In genomic region chr12:30314506-30315100, GRCh38 we compare ENCODE assay signal across 24 cellular contexts.
DNase-seq lines count a peak whose midpoint lies in the region; ATAC-seq and TF ChIP-seq lines count a peak whose summit lies in the region.
"Had no signal": no experiment of that assay in that cellular context is flagged by ENCODE, and none has a peak within 500 bp of the region (broad histone marks: within the 10 kb centered on the region; RNA-seq: fewer than 3 reads in every experiment).

No MANE protein-coding gene starts in this region.

- peaks cover 7% of the 10 kb centered on the region for H3K9me3 Mint-ChIP-seq in type B pancreatic cell

- no peaks in the 10 kb centered on the region for H3K27me3 ChIP-seq in liver (ENCODE audit: control insufficient read depth in 4 of 4, insufficient read depth in 4 of 4, low read length in 3 of 4)
- H3K27me3 ChIP-seq: BLaER1 treated with 17β-estradiol and CSF1 and Interleukin-3, amounts not matched to agents 10 nM and 100 nM had no signal

- H3K9me3 ChIP-seq in liver (ENCODE audit: control insufficient read depth in 4 of 4, low read length in 3 of 4): peaks cover 0 to 1% (median 0%) of the 10 kb centered on the region in 4 donors
- H3K9me3 ChIP-seq: A549 had no signal

- peak; percentile 49 for ATAC-seq in left lobe of liver
- ATAC-seq in SK-N-SH treated with all-trans-retinoic acid at 6 μM for 48 hours: no peak
- ATAC-seq in GM18502 (IDR thresholded peaks at IDR 0.05; ENCODE audit: poor library complexity, unreplicated experiment): no peak
- ATAC-seq: A549, GM12878 had no signal

- H3K27ac Mint-ChIP-seq in type B pancreatic cell: no peak overlapping the region
- H3K27ac Mint-ChIP-seq: B cell; CD4-positive, alpha-beta memory T cell; CD4-positive, CD25-positive, alpha-beta regulatory T cell; CD8-positive, alpha-beta memory T cell had no signal

- no peak overlapping the region for H3K4me3 Mint-ChIP-seq in type B pancreatic cell
- H3K4me3 Mint-ChIP-seq: B cell; CD14-positive monocyte; CD4-positive, alpha-beta memory T cell; CD4-positive, CD25-positive, alpha-beta regulatory T cell; CD8-positive, alpha-beta memory T cell had no signal

- H3K27ac ChIP-seq in C4-2B: peak overlapping the region; percentile 35; the same call in 1 of the 2 replicates
- no peak overlapping the region for H3K27ac ChIP-seq in liver (ENCODE audit: low read depth in 1 of 2, low read length in 2 of 2)
- H3K27ac ChIP-seq: A549; BLaER1 treated with 17β-estradiol and CSF1 and Interleukin-3, amounts not matched to agents 10 nM and 100 nM had no signal

- H3K4me1 ChIP-seq in liver (ENCODE audit: control insufficient read depth in 4 of 4, insufficient read depth in 4 of 4, low read length in 3 of 4): peaks cover 0 to 7% (median 1%) of the 10 kb centered on the region in 4 donors
- H3K4me1 ChIP-seq: A549; BLaER1 treated with 17β-estradiol and CSF1 and Interleukin-3, amounts not matched to agents 10 nM and 100 nM had no signal

- DNase-seq in left lobe of liver (ENCODE audit: low spot score) (no peak), type B pancreatic cell (ENCODE audit: extremely low spot score, unreplicated experiment) (no peak), NCI-H526 (lab: John Stamatoyannopoulos, UW) (no peak)
- DNase-seq: AML-193; CD4-positive, alpha-beta memory T cell; CD4-positive, CD25-positive, alpha-beta regulatory T cell; CD8-positive, alpha-beta memory T cell; COR-L47; DMS 273 treated with DMSO at 0.1 percent for 48 hours; DMS153; DMS53; DMS79; DND-41; EL; GDM1 had no signal

- no peaks in the 10 kb centered on the region for H3K4me1 Mint-ChIP-seq in type B pancreatic cell (ENCODE audit: unreplicated experiment)
- H3K4me1 Mint-ChIP-seq: B cell; CD14-positive monocyte; CD4-positive, alpha-beta memory T cell; CD4-positive, CD25-positive, alpha-beta regulatory T cell; CD8-positive, alpha-beta memory T cell had no signal

- H3K36me3 ChIP-seq in liver (ENCODE audit: control insufficient read depth in 4 of 4, insufficient read depth in 3 of 4, low read depth in 1 of 4, low read length in 3 of 4): no peaks in the 10 kb centered on the region
- H3K36me3 ChIP-seq: BLaER1 treated with 17β-estradiol and CSF1 and Interleukin-3, amounts not matched to agents 10 nM and 100 nM had no signal

- no peaks in the 10 kb centered on the region for H3K27me3 Mint-ChIP-seq in type B pancreatic cell
- H3K27me3 Mint-ChIP-seq: B cell; CD4-positive, CD25-positive, alpha-beta regulatory T cell; CD8-positive, alpha-beta memory T cell had no signal

- 43% methylated on average over 5 of the region's 5 CpGs for WGBS in liver

- no peaks in the 10 kb centered on the region for H3K36me3 Mint-ChIP-seq in type B pancreatic cell
- H3K36me3 Mint-ChIP-seq: CD14-positive monocyte; CD4-positive, alpha-beta memory T cell; CD4-positive, CD25-positive, alpha-beta regulatory T cell; CD8-positive, alpha-beta memory T cell had no signal

- no peak overlapping the region for H3K9ac ChIP-seq in liver (ENCODE audit: low read depth in 1 of 2, low read length in 2 of 2)
- H3K9ac ChIP-seq: BLaER1 treated with 17β-estradiol and CSF1 and Interleukin-3, amounts not matched to agents 10 nM and 100 nM had no signal

- no peak overlapping the region for H3K4me3 ChIP-seq in liver (ENCODE audit: low read depth in 1 of 3, low read length in 3 of 3)
- H3K4me3 ChIP-seq: A549; BLaER1 treated with 17β-estradiol and CSF1 and Interleukin-3, amounts not matched to agents 10 nM and 100 nM; GM12878 had no signal

- no peak for TF ChIP-seq CTCF in C4-2B (conservative IDR thresholded peaks at IDR 0.05)
- no peak for TF ChIP-seq CTCF in liver (IDR thresholded peaks at IDR 0.05; ENCODE audit: low read depth, low read length, missing input control)
- no peak for TF ChIP-seq CTCF in type B pancreatic cell (conservative IDR thresholded peaks at IDR 0.05)

- peak in 1 of 2 donors; percentile 10 for TF ChIP-seq RAD21 in liver (IDR thresholded peaks at IDR 0.05)

TF ChIP-seq in liver, 16 proteins besides CTCF, POLR2A, EP300 and RAD21 (continues in another document):
- TF ChIP-seq ZBTB33 (IDR thresholded peaks at IDR 0.05) (no peak), HNF4A (conservative IDR thresholded peaks at IDR 0.05) (peak; percentile 47 to 77), HNF4G (IDR thresholded peaks at IDR 0.05) (peak; percentile 41)
- TF ChIP-seq, protein P1, sequence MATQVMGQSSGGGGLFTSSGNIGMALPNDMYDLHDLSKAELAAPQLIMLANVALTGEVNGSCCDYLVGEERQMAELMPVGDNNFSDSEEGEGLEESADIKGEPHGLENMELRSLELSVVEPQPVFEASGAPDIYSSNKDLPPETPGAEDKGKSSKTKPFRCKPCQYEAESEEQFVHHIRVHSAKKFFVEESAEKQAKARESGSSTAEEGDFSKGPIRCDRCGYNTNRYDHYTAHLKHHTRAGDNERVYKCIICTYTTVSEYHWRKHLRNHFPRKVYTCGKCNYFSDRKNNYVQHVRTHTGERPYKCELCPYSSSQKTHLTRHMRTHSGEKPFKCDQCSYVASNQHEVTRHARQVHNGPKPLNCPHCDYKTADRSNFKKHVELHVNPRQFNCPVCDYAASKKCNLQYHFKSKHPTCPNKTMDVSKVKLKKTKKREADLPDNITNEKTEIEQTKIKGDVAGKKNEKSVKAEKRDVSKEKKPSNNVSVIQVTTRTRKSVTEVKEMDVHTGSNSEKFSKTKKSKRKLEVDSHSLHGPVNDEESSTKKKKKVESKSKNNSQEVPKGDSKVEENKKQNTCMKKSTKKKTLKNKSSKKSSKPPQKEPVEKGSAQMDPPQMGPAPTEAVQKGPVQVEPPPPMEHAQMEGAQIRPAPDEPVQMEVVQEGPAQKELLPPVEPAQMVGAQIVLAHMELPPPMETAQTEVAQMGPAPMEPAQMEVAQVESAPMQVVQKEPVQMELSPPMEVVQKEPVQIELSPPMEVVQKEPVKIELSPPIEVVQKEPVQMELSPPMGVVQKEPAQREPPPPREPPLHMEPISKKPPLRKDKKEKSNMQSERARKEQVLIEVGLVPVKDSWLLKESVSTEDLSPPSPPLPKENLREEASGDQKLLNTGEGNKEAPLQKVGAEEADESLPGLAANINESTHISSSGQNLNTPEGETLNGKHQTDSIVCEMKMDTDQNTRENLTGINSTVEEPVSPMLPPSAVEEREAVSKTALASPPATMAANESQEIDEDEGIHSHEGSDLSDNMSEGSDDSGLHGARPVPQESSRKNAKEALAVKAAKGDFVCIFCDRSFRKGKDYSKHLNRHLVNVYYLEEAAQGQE (IDR thresholded peaks at IDR 0.05): no peak

TF ChIP-seq in SK-N-SH treated with all-trans-retinoic acid at 6 μM for 48 hours, 23 proteins besides CTCF, POLR2A, EP300 and RAD21 (continues in another document):
- no peak for TF ChIP-seq OSR1 (CRISPR knock-in tag; IDR thresholded peaks at IDR 0.05)
- no peak for TF ChIP-seq ESRRG (CRISPR knock-in tag; IDR thresholded peaks at IDR 0.05)
- no peak for TF ChIP-seq ZNF70 (CRISPR knock-in tag; IDR thresholded peaks at IDR 0.05)
- no peak for TF ChIP-seq RARB (CRISPR knock-in tag; IDR thresholded peaks at IDR 0.05)
- TF ChIP-seq GLIS3 (CRISPR knock-in tag; IDR thresholded peaks at IDR 0.05): no peak
- TF ChIP-seq TOX (CRISPR knock-in tag; IDR thresholded peaks at IDR 0.05; ENCODE audit: borderline replicate concordance): no peak
- TF ChIP-seq, protein P2, sequence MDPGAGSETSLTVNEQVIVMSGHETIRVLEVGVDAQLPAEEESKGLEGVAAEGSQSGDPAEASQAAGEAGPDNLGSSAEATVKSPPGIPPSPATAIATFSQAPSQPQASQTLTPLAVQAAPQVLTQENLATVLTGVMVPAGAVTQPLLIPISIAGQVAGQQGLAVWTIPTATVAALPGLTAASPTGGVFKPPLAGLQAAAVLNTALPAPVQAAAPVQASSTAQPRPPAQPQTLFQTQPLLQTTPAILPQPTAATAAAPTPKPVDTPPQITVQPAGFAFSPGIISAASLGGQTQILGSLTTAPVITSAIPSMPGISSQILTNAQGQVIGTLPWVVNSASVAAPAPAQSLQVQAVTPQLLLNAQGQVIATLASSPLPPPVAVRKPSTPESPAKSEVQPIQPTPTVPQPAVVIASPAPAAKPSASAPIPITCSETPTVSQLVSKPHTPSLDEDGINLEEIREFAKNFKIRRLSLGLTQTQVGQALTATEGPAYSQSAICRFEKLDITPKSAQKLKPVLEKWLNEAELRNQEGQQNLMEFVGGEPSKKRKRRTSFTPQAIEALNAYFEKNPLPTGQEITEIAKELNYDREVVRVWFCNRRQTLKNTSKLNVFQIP (CRISPR knock-in tag; IDR thresholded peaks at IDR 0.05; ENCODE audit: borderline replicate concordance, low read depth): no peak
- no peak for TF ChIP-seq SNAI2 (CRISPR knock-in tag; IDR thresholded peaks at IDR 0.05)
- no peak for TF ChIP-seq ARNTL (CRISPR knock-in tag; IDR thresholded peaks at IDR 0.05; ENCODE audit: borderline replicate concordance, low read depth)
- no peak for TF ChIP-seq BACH2 (CRISPR knock-in tag; IDR thresholded peaks at IDR 0.05; ENCODE audit: borderline replicate concordance)
- TF ChIP-seq, protein P3, sequence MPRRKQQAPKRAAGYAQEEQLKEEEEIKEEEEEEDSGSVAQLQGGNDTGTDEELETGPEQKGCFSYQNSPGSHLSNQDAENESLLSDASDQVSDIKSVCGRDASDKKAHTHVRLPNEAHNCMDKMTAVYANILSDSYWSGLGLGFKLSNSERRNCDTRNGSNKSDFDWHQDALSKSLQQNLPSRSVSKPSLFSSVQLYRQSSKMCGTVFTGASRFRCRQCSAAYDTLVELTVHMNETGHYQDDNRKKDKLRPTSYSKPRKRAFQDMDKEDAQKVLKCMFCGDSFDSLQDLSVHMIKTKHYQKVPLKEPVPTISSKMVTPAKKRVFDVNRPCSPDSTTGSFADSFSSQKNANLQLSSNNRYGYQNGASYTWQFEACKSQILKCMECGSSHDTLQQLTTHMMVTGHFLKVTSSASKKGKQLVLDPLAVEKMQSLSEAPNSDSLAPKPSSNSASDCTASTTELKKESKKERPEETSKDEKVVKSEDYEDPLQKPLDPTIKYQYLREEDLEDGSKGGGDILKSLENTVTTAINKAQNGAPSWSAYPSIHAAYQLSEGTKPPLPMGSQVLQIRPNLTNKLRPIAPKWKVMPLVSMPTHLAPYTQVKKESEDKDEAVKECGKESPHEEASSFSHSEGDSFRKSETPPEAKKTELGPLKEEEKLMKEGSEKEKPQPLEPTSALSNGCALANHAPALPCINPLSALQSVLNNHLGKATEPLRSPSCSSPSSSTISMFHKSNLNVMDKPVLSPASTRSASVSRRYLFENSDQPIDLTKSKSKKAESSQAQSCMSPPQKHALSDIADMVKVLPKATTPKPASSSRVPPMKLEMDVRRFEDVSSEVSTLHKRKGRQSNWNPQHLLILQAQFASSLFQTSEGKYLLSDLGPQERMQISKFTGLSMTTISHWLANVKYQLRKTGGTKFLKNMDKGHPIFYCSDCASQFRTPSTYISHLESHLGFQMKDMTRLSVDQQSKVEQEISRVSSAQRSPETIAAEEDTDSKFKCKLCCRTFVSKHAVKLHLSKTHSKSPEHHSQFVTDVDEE (CRISPR knock-in tag; IDR thresholded peaks at IDR 0.05): no peak
